ENCODE assay signal across 10 cellular contexts in the genomic region with DNA sequence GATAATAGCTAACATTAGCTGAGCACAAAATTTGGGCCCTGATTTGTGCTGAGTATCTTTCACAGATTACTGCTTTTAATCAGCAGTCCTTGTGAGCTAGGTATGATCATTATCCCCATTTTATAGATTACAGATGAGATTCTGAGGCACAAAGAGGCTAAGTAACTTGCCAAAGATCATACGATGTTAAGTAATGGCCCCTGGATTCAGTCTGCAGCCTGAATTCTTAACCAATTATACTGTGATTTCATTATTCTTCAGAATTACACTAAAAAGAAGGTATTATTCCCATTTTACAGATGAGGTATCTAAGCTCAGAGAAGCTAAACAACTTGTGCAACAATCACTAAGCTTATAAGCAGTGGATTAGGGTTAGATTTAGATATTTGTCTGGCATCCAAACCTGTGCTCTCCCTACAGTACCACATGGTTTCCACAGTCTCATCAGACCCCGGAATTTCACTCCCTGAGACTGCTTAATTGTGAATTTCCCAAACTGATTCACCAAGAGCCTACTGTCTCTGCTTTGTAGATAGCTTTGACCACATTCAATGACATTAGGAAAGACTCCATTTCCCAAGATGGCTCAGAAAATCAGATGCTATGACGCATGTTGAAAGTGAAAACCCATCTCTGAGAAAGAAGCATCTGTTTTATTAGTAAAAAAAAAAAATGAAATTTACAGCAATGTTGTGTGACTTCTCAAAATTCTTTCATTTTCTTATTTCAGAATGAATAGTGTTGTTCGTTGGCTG.
DNase-seq lines count a peak whose midpoint lies in the region; ATAC-seq and TF ChIP-seq lines count a peak whose summit lies in the region.
"Had no signal": no experiment of that assay in that cellular context is flagged by ENCODE, and none has a peak within 500 bp of the region (broad histone marks: within the 10 kb centered on the region; RNA-seq: fewer than 3 reads in every experiment).

No MANE protein-coding gene starts in this region.

- no peak for TF ChIP-seq CTCF in parathyroid adenoma (IDR thresholded peaks at IDR 0.05)
- TF ChIP-seq CTCF in right lobe of liver (IDR thresholded peaks at IDR 0.05), result no peak

- H3K4me3 ChIP-seq in parathyroid adenoma (ENCODE audit: low read depth, low read length) (no peak overlapping the region), right lobe of liver (no peak overlapping the region)

- ATAC-seq in GM18508 (IDR thresholded peaks at IDR 0.05; ENCODE audit: insufficient read depth, unreplicated experiment), result peak; percentile 36
- ATAC-seq in GM21526 (IDR thresholded peaks at IDR 0.05; ENCODE audit: low FRiP score, unreplicated experiment), result peak; percentile 60
- ATAC-seq in HG03565 (IDR thresholded peaks at IDR 0.05; ENCODE audit: unreplicated experiment), result peak; percentile 41
- ATAC-seq in right lobe of liver, result no peak

- H3K27ac ChIP-seq in parathyroid adenoma (peak overlapping the region; percentile 49), right lobe of liver (peak overlapping the region in 1 of 3 donors; percentile 25)

- H3K4me1 ChIP-seq in parathyroid adenoma, result no peaks in the 10 kb centered on the region
- peaks cover 0 to 6% (median 0%) of the 10 kb centered on the region in 4 donors for H3K4me1 ChIP-seq in right lobe of liver

- no peaks in the 10 kb centered on the region for H3K36me3 ChIP-seq in parathyroid adenoma (ENCODE audit: control insufficient read depth, insufficient read depth, low read length)
- H3K36me3 ChIP-seq in right lobe of liver, result no peaks in the 10 kb centered on the region

- TF ChIP-seq POLR2A in erythroblast (IDR thresholded peaks at IDR 0.05; ENCODE audit: low read length) (no peak), right lobe of liver (IDR thresholded peaks at IDR 0.05) (no peak)

- no peak overlapping the region for H3K4me2 ChIP-seq in parathyroid adenoma (ENCODE audit: low read length)

- H3K9me3 ChIP-seq in parathyroid adenoma (ENCODE audit: control insufficient read depth, low read length) (no peaks in the 10 kb centered on the region), right lobe of liver (no peaks in the 10 kb centered on the region)

- no peaks in the 10 kb centered on the region for H3K79me2 ChIP-seq in parathyroid adenoma

- H3K27me3 ChIP-seq in parathyroid adenoma (ENCODE audit: control insufficient read depth, insufficient read depth, low read length) (no peaks in the 10 kb centered on the region), right lobe of liver (no peaks in the 10 kb centered on the region)

- H3K9ac ChIP-seq in parathyroid adenoma, result no peak overlapping the region

- H2AFZ ChIP-seq in parathyroid adenoma, result no peak overlapping the region

- DNase-seq in AG08396 (ENCODE audit: low spot score), result no peak
- DNase-seq in medulla oblongata (ENCODE audit: extremely low spot score), result no peak
- DNase-seq in erythroblast (lab: John Stamatoyannopoulos, UW), result no peak
- no peak for DNase-seq in right lobe of liver
- DNase-seq: NCI-H2227 treated with DMSO at 0.1 percent for 48 hours, occipital lobe had no signal

- WGBS in right lobe of liver (ENCODE audit: insufficient coverage, low coverage, low lambda C conversion rate, missing lambda C conversion rate), result 56% methylated on average over 4 of the region's 4 CpGs

- intact Hi-C loops in right lobe of liver (cut with DNase I), result no loop called here

Comparison
In these comparisons a context has a peak if more than half of its experiments do, and no peak if none do; other contexts are left out.
1. ATAC-seq: peak in GM18508 (single experiment), GM21526 (single experiment) and HG03565 (single experiment); none in right lobe of liver (0 of 4).